ENCODE assay signal across 19 cellular contexts in the genomic region with DNA sequence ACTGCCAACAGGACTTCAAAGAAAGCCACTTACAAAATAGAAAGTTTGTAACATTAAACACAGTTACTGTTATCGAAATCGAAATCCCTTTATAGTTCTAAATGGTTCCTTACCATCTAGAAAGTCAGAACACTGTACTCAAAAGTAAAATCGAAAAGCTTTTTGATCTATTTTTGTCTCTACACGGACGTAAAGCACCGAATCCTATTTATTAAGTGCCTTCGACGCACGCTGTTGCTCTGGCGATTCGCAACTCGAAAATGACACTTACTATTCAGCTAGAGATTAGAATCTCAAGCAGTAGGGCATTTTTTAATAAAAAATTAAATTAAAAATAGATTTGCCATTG.
A peak's percentile ranks its signal among the peaks of the same experiment; 100 is the strongest.
DNase-seq lines count a peak whose midpoint lies in the region; ATAC-seq and TF ChIP-seq lines count a peak whose summit lies in the region.
"Had no signal": no experiment of that assay in that cellular context is flagged by ENCODE, and none has a peak within 500 bp of the region (broad histone marks: within the 10 kb centered on the region; RNA-seq: fewer than 3 reads in every experiment).

No MANE protein-coding gene starts in this region.

- H3K79me2 ChIP-seq in OCI-LY1 (ENCODE audit: insufficient read depth, low read length): no peaks in the 10 kb centered on the region

- BruUV-seq in Calu3 (replicated peaks; lab: Mats Ljungman, UMichigan): no TSS peak

- no peak overlapping the region for H3K27ac Mint-ChIP-seq in Calu3 (ENCODE audit: unreplicated experiment)
- H3K27ac Mint-ChIP-seq: endodermal cell; stimulated activated effector memory CD8-positive, alpha-beta T cell treated with anti-CD3 and anti-CD28 coated beads, Interleukin-12 subunit alpha, Interleukin-12 subunit beta, amount 100 ng/mL, for 72 hours; T-helper 17 cell had no signal

- no peak for TF ChIP-seq POLR2A in heart left ventricle (IDR thresholded peaks at IDR 0.05)

- H3K27me3 ChIP-seq in heart left ventricle: no peaks in the 10 kb centered on the region
- no peaks in the 10 kb centered on the region for H3K27me3 ChIP-seq in right cardiac atrium (ENCODE audit: control insufficient read depth, insufficient read depth)
- no peaks in the 10 kb centered on the region for H3K27me3 ChIP-seq in OCI-LY1 (ENCODE audit: insufficient read depth, low read length)
- H3K27me3 ChIP-seq in tibial artery: no peaks in the 10 kb centered on the region
- H3K27me3 ChIP-seq: cardiac muscle cell, upper lobe of left lung had no signal

- peaks cover 6% of the 10 kb centered on the region; the same call in 1 of the 2 replicates for H3F3A ChIP-seq in OCI-LY1 (ENCODE audit: insufficient read depth, low read length)

- H3K4me3 Mint-ChIP-seq in Calu3 (ENCODE audit: low read depth, unreplicated experiment): no peak overlapping the region
- H3K4me3 Mint-ChIP-seq: endodermal cell; stimulated activated effector memory CD8-positive, alpha-beta T cell treated with anti-CD3 and anti-CD28 coated beads, Interleukin-12 subunit alpha, Interleukin-12 subunit beta, amount 100 ng/mL, for 72 hours; T-helper 17 cell had no signal

- H3K4me1 Mint-ChIP-seq in Calu3 (ENCODE audit: low read depth, unreplicated experiment): no peaks in the 10 kb centered on the region
- H3K4me1 Mint-ChIP-seq: stimulated activated effector memory CD8-positive, alpha-beta T cell treated with anti-CD3 and anti-CD28 coated beads, Interleukin-12 subunit alpha, Interleukin-12 subunit beta, amount 100 ng/mL, for 72 hours; T-helper 17 cell had no signal

- no peaks in the 10 kb centered on the region for H3K36me3 Mint-ChIP-seq in Calu3 (ENCODE audit: insufficient read depth, unreplicated experiment)
- H3K36me3 Mint-ChIP-seq: stimulated activated effector memory CD8-positive, alpha-beta T cell treated with anti-CD3 and anti-CD28 coated beads, Interleukin-12 subunit alpha, Interleukin-12 subunit beta, amount 100 ng/mL, for 72 hours had no signal

- CTCF ChIA-PET in Calu3 (lab: Charles Lee): interaction anchor here (0.5 kb wide), 1 partner anchor 20 kb away, joined by 3 read pairs; no protein-coding TSS in a partner anchor

- H3K4me3 ChIP-seq in heart left ventricle: peak overlapping the region in 5 of 12 donors; percentile 0 to 34 (median 6)
- H3K4me3 ChIP-seq in right cardiac atrium (ENCODE audit: low read length): no peak overlapping the region
- H3K4me3 ChIP-seq in OCI-LY1 (ENCODE audit: low read depth, low read length, poor library complexity, severe bottlenecking): peak overlapping the region; percentile 40
- H3K4me3 ChIP-seq in tibial artery: peak overlapping the region; percentile 37 to 45
- H3K4me3 ChIP-seq: cardiac muscle cell, upper lobe of left lung had no signal

- no peak for ATAC-seq in heart left ventricle
- no peak for ATAC-seq in right cardiac atrium
- peak; percentile 74 for ATAC-seq in HG02798 (IDR thresholded peaks at IDR 0.05; ENCODE audit: poor library complexity, unreplicated experiment)
- no peak for ATAC-seq in GM21737 (IDR thresholded peaks at IDR 0.05; ENCODE audit: unreplicated experiment)
- ATAC-seq: stimulated activated effector memory CD8-positive, alpha-beta T cell treated with anti-CD3 and anti-CD28 coated beads, Interleukin-12 subunit alpha, Interleukin-12 subunit beta, amount 100 ng/mL, for 72 hours; T-helper 17 cell had no signal

- peak overlapping the region; percentile 64 for H3K9ac ChIP-seq in OCI-LY1 (ENCODE audit: low read length)

- no peaks in the 10 kb centered on the region for H3K9me2 ChIP-seq in OCI-LY1 (ENCODE audit: low read depth, low read length)

- H3K4me2 ChIP-seq in OCI-LY1 (ENCODE audit: low read length): peak overlapping the region; percentile 76

- DNase-seq in heart left ventricle (no peak), right cardiac atrium (no peak), tibial artery (no peak), SKM-1 (lab: John Stamatoyannopoulos, UW; ENCODE audit: unreplicated experiment) (no peak), Calu3 (no peak)
- DNase-seq: 8988T; activated CD4-positive, alpha-beta T cell treated with anti-CD3 and anti-CD28 coated beads for 4 hours; activated naive CD4-positive, alpha-beta T cell treated with anti-CD3 and anti-CD28 coated beads, Interleukin-2, amount 50 U/mL, for 16 hours; endodermal cell; foreskin fibroblast; Karpas-422; NCI-H1436 treated with DMSO at 0.1 percent for 48 hours; T-helper 17 cell; upper lobe of left lung had no signal

- no peaks in the 10 kb centered on the region for H3K27me3 Mint-ChIP-seq in Calu3 (ENCODE audit: unreplicated experiment)
- H3K27me3 Mint-ChIP-seq: T-helper 17 cell had no signal

- WGBS in heart left ventricle, 4 donors: 57 to 66% (median 61%) methylated on average over 12 of the region's 12 CpGs
- WGBS in right cardiac atrium: 80% methylated on average over 12 of the region's 12 CpGs

- peaks cover 0 to 58% (median 30%) of the 10 kb centered on the region in 12 donors for H3K4me1 ChIP-seq in heart left ventricle
- peaks cover 15% of the 10 kb centered on the region for H3K4me1 ChIP-seq in right cardiac atrium (ENCODE audit: control insufficient read depth, insufficient read depth, low read length)
- peaks cover 53% of the 10 kb centered on the region for H3K4me1 ChIP-seq in OCI-LY1 (ENCODE audit: insufficient read depth, low read length, severe bottlenecking)
- peaks cover 0 to 69% (median 15%) of the 10 kb centered on the region in 4 donors for H3K4me1 ChIP-seq in tibial artery

- intact Hi-C loops in heart left ventricle (cut with DNase I) (no loop called here), right cardiac atrium (cut with DNase I) (no loop called here), tibial artery (cut with DNase I; ENCODE audit: low total_unique reads) (no loop called here), Calu3 (cut with micrococcal nuclease; ENCODE audit: unreplicated experiment) (no loop called here)

- peak overlapping the region in 10 of 12 donors; percentile 6 to 65 (median 49) for H3K27ac ChIP-seq in heart left ventricle
- H3K27ac ChIP-seq in right cardiac atrium (ENCODE audit: low read length): no peak overlapping the region
- H3K27ac ChIP-seq in OCI-LY1 (ENCODE audit: low read depth, low read length, poor library complexity, severe bottlenecking): peak overlapping the region; percentile 97
- H3K27ac ChIP-seq in tibial artery: peak overlapping the region; percentile 75 to 79
- H3K27ac ChIP-seq: cardiac muscle cell, upper lobe of left lung had no signal

- H3K36me3 ChIP-seq in heart left ventricle (no peaks in the 10 kb centered on the region), OCI-LY1 (ENCODE audit: insufficient read depth, low read length) (no peaks in the 10 kb centered on the region), tibial artery (no peaks in the 10 kb centered on the region)
- H3K36me3 ChIP-seq: cardiac muscle cell, upper lobe of left lung had no signal

- TF ChIP-seq CTCF in heart left ventricle (IDR thresholded peaks at IDR 0.05) (no peak), OCI-LY1 (IDR thresholded peaks at IDR 0.05; ENCODE audit: low read length) (no peak), tibial artery (IDR thresholded peaks at IDR 0.05) (no peak), Calu3 (IDR thresholded peaks at IDR 0.05; ENCODE audit: unreplicated experiment) (no peak)

- H3K9me3 Mint-ChIP-seq in Calu3 (ENCODE audit: low read depth, unreplicated experiment): peaks cover 6% of the 10 kb centered on the region

- H3K9me3 ChIP-seq in heart left ventricle: peaks cover 0 to under 1% (median 0%) of the 10 kb centered on the region in 12 donors
- H3K9me3 ChIP-seq in right cardiac atrium (ENCODE audit: control insufficient read depth, low read length): no peaks in the 10 kb centered on the region
- H3K9me3 ChIP-seq in OCI-LY1 (ENCODE audit: low read length): no peaks in the 10 kb centered on the region
- H3K9me3 ChIP-seq in tibial artery: no peaks in the 10 kb centered on the region
- H3K9me3 ChIP-seq: upper lobe of left lung had no signal

- no peaks in the 10 kb centered on the region for H4K20me1 ChIP-seq in OCI-LY1 (ENCODE audit: insufficient read depth, low read length)

- no peak overlapping the region for H2AFZ ChIP-seq in OCI-LY1 (ENCODE audit: low read length)
